Comparison of ENCODE assay signal across 1 cellular context in the genomic region with DNA sequence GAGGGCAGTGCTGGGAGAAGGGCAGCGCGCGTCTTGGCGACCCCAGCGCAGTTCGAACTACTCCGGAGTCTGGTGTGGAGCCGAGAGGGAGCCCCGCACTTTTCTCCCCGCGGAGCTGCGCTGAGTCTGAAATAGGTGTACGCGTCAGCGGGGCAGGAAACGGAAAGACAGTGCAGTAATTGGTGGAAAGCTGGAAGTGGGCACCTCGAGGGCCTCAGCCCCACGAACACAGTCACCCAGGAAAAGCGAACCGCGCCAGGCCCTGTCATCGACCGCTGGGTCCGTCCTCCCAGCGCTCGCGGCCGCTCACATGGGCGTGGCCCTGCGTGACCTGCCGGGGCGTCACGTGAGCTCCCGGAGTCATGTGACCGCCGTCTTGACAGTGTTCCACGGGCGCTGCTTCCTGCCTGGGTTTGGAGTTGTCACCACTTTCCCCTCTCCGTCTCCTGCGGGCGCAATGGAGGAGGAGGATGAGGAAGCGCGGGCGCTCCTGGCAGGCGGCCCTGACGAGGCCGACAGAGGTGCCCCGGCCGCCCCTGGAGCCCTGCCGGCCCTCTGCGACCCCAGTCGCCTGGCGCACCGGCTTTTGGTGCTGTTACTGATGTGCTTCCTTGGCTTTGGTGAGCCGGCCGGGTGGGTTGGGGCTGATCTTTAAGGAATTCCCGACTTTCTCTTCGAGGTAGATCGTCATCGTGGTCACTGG.
TF ChIP-seq lines count a peak whose summit lies in the region.

A gene with protein sequence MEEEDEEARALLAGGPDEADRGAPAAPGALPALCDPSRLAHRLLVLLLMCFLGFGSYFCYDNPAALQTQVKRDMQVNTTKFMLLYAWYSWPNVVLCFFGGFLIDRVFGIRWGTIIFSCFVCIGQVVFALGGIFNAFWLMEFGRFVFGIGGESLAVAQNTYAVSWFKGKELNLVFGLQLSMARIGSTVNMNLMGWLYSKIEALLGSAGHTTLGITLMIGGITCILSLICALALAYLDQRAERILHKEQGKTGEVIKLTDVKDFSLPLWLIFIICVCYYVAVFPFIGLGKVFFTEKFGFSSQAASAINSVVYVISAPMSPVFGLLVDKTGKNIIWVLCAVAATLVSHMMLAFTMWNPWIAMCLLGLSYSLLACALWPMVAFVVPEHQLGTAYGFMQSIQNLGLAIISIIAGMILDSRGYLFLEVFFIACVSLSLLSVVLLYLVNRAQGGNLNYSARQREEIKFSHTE (plus strand): TSS at position 359 of the 703 bp plus-strand sequence. CDS start 99 bp downstream, at position 458.

TF ChIP-seq in K562, 482 proteins besides CTCF, POLR2A, EP300 and RAD21 (continued from another document and continues in another):
- TF ChIP-seq ERF (CRISPR knock-in tag; IDR thresholded peaks at IDR 0.05) = no peak
- TF ChIP-seq, protein P1, sequence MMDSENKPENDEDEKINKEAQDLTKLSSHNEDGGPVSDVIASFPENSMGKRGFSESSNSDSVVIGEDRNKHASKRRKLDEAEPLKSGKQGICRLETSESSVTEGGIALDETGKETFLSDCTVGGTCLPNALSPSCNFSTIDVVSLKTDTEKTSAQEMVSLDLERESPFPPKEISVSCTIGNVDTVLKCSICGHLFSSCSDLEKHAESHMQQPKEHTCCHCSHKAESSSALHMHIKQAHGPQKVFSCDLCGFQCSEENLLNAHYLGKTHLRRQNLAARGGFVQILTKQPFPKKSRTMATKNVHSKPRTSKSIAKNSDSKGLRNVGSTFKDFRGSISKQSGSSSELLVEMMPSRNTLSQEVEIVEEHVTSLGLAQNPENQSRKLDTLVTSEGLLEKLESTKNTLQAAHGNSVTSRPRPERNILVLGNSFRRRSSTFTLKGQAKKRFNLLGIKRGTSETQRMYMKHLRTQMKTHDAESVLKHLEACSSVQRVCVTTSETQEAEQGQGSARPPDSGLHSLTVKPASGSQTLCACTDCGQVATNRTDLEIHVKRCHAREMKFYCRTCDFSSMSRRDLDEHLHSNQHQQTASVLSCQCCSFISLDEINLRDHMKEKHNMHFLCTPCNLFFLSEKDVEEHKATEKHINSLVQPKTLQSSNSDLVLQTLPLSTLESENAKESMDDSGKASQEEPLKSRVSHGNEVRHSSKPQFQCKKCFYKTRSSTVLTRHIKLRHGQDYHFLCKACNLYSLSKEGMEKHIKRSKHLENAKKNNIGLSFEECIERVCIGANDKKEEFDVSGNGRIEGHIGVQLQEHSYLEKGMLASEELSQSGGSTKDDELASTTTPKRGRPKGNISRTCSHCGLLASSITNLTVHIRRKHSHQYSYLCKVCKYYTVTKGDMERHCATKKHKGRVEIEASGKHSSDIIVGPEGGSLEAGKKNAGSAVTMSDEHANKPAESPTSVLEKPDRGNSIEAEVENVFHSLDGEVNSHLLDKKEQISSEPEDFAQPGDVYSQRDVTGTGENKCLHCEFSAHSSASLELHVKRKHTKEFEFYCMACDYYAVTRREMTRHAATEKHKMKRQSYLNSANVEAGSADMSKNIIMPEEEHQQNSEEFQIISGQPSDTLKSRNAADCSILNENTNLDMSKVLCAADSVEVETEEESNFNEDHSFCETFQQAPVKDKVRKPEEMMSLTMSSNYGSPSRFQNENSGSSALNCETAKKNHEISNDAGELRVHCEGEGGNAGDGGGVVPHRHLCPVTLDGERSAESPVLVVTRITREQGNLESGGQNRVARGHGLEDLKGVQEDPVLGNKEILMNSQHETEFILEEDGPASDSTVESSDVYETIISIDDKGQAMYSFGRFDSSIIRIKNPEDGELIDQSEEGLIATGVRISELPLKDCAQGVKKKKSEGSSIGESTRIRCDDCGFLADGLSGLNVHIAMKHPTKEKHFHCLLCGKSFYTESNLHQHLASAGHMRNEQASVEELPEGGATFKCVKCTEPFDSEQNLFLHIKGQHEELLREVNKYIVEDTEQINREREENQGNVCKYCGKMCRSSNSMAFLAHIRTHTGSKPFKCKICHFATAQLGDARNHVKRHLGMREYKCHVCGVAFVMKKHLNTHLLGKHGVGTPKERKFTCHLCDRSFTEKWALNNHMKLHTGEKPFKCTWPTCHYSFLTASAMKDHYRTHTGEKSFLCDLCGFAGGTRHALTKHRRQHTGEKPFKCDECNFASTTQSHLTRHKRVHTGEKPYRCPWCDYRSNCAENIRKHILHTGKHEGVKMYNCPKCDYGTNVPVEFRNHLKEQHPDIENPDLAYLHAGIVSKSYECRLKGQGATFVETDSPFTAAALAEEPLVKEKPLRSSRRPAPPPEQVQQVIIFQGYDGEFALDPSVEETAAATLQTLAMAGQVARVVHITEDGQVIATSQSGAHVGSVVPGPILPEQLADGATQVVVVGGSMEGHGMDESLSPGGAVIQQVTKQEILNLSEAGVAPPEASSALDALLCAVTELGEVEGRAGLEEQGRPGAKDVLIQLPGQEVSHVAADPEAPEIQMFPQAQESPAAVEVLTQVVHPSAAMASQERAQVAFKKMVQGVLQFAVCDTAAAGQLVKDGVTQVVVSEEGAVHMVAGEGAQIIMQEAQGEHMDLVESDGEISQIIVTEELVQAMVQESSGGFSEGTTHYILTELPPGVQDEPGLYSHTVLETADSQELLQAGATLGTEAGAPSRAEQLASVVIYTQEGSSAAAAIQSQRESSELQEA (IDR thresholded peaks at IDR 0.05; ENCODE audit: low read depth) = no peak
- no peak for TF ChIP-seq ZNF217 (CRISPR knock-in tag; IDR thresholded peaks at IDR 0.05)
- no peak for TF ChIP-seq ZNF165 (CRISPR knock-in tag; IDR thresholded peaks at IDR 0.05; ENCODE audit: borderline replicate concordance)
- no peak for TF ChIP-seq STAT5B (CRISPR knock-in tag; IDR thresholded peaks at IDR 0.05)
- no peak for TF ChIP-seq ZNF408 (CRISPR knock-in tag; IDR thresholded peaks at IDR 0.05; ENCODE audit: low read depth)
- TF ChIP-seq, protein P2, sequence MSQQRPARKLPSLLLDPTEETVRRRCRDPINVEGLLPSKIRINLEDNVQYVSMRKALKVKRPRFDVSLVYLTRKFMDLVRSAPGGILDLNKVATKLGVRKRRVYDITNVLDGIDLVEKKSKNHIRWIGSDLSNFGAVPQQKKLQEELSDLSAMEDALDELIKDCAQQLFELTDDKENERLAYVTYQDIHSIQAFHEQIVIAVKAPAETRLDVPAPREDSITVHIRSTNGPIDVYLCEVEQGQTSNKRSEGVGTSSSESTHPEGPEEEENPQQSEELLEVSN (IDR thresholded peaks at IDR 0.05; ENCODE audit: borderline replicate concordance in 1 of 2, extremely low read depth in 1 of 2, insufficient read depth in 1 of 2, insufficient read length in 1 of 2, low read depth in 1 of 2, low read length in 1 of 2, poor library complexity in 1 of 2, severe bottlenecking in 1 of 2) = peak; percentile 87 to 95
- TF ChIP-seq, protein P3, sequence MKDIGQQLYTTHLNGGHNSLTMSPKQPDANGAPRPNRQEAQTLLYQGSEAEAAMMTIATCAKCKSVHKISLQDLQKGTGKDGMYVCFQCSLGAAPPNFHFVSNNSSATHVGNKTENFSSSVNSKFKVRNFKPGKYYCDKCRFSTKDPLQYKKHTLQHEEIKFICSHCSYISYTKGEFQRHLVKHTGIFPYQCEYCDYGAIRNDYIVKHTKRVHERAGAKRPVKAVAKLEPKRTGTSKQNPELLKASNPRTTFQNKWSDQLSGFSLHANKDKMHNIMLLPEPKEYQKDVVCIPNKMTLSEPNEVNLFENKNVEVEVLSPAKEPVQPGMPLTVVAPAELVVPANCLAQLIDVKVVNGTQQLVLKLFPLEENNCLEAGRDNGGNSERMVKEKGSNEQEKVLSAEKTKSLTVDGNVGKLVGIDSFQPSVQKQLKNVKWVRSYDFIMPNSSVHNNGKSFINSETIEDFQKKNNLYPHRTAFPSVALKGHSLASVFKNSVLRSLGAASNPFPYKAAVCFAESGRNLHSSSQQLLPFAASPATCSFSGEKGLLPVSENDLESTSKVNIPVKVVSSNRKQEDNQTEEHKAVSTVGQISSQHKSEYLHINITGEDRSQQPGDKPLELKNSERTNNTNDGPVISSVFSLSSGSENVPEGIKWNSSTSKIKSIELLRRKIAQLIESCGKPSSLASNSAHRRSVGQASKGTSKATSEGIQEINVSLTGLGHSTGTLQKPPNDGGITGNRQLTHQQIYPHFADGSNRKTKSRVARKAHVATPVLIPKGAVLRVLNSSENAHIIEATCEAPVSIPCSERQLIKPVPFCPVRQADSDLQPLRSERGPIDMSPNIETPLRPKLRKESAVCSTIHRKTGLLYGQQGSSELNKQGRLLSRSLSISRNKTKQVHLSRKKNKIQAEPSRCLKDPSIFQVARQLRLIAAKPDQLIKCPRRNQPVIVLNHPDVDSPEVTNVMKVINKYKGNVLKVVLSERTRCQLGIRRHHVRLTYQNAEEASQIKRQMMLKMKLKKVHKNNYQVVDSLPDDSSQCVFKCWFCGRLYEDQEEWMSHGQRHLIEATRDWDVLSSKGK (CRISPR knock-in tag; IDR thresholded peaks at IDR 0.05) = no peak
- TF ChIP-seq COPS2 (conservative IDR thresholded peaks at IDR 0.05) = no peak
- no peak for TF ChIP-seq ZNF232 (CRISPR knock-in tag; IDR thresholded peaks at IDR 0.05)
- TF ChIP-seq BCL6 (CRISPR knock-in tag; IDR thresholded peaks at IDR 0.05) = no peak
- no peak for TF ChIP-seq PYGO2 (tag; IDR thresholded peaks at IDR 0.05)
- peak; percentile 97 for TF ChIP-seq CBFA2T2 (conservative IDR thresholded peaks at IDR 0.05)
- TF ChIP-seq KLF13 (tag; IDR thresholded peaks at IDR 0.05; ENCODE audit: borderline replicate concordance, low read depth) = peak; percentile 93; the same call in 1 of the 2 replicates
- TF ChIP-seq ZSCAN32 (CRISPR knock-in tag; IDR thresholded peaks at IDR 0.05) = no peak
- TF ChIP-seq, protein P4, sequence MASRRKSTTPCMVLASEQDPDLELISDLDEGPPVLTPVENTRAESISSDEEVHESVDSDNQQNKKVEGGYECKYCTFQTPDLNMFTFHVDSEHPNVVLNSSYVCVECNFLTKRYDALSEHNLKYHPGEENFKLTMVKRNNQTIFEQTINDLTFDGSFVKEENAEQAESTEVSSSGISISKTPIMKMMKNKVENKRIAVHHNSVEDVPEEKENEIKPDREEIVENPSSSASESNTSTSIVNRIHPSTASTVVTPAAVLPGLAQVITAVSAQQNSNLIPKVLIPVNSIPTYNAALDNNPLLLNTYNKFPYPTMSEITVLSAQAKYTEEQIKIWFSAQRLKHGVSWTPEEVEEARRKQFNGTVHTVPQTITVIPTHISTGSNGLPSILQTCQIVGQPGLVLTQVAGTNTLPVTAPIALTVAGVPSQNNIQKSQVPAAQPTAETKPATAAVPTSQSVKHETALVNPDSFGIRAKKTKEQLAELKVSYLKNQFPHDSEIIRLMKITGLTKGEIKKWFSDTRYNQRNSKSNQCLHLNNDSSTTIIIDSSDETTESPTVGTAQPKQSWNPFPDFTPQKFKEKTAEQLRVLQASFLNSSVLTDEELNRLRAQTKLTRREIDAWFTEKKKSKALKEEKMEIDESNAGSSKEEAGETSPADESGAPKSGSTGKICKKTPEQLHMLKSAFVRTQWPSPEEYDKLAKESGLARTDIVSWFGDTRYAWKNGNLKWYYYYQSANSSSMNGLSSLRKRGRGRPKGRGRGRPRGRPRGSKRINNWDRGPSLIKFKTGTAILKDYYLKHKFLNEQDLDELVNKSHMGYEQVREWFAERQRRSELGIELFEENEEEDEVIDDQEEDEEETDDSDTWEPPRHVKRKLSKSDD (conservative IDR thresholded peaks at IDR 0.05; ENCODE audit: low read length) = no peak
- TF ChIP-seq NFYB (IDR thresholded peaks at IDR 0.05; ENCODE audit: extremely low read depth, insufficient read length) = no peak
- TF ChIP-seq CCAR2 (IDR thresholded peaks at IDR 0.05; ENCODE audit: low read depth, low read length) = no peak
- no peak for TF ChIP-seq HIVEP1 (CRISPR knock-in tag; IDR thresholded peaks at IDR 0.05)
- no peak for TF ChIP-seq NELFE (IDR thresholded peaks at IDR 0.05; ENCODE audit: insufficient read depth, insufficient read length)
- TF ChIP-seq XRCC4 (IDR thresholded peaks at IDR 0.05; ENCODE audit: extremely low read depth, insufficient read depth, insufficient read length) = no peak
- TF ChIP-seq SP2 (IDR thresholded peaks at IDR 0.05; ENCODE audit: extremely low read depth, low read depth, low read length, poor library complexity, severe bottlenecking) = no peak
- no peak for TF ChIP-seq ZNF830 (CRISPR knock-in tag; IDR thresholded peaks at IDR 0.05)
- TF ChIP-seq RAD51 (IDR thresholded peaks at IDR 0.05; ENCODE audit: borderline replicate concordance, low read depth) = peak; percentile 99
- no peak for TF ChIP-seq YBX1 (IDR thresholded peaks at IDR 0.05)
- no peak for TF ChIP-seq GATAD2B (IDR thresholded peaks at IDR 0.05; ENCODE audit: borderline replicate concordance)
- no peak for TF ChIP-seq MAFK (IDR thresholded peaks at IDR 0.05; ENCODE audit: low read length)
- TF ChIP-seq HMGN3 (IDR thresholded peaks at IDR 0.05; ENCODE audit: borderline replicate concordance, extremely low read depth, insufficient read length, low read depth, low read length) = peak; percentile 80
- TF ChIP-seq ESRRB (CRISPR knock-in tag; IDR thresholded peaks at IDR 0.05; ENCODE audit: borderline replicate concordance) = no peak
- no peak for TF ChIP-seq PHF21A (IDR thresholded peaks at IDR 0.05; ENCODE audit: borderline replicate concordance, low read depth)
- TF ChIP-seq MBD2 (IDR thresholded peaks at IDR 0.05; ENCODE audit: borderline replicate concordance, low read depth) = 0 out of 2 replicates have a peak, but pooled peaks have one; percentile 46
- TF ChIP-seq WHSC1 (IDR thresholded peaks at IDR 0.05; ENCODE audit: low read length) = no peak
- TF ChIP-seq, protein P5, sequence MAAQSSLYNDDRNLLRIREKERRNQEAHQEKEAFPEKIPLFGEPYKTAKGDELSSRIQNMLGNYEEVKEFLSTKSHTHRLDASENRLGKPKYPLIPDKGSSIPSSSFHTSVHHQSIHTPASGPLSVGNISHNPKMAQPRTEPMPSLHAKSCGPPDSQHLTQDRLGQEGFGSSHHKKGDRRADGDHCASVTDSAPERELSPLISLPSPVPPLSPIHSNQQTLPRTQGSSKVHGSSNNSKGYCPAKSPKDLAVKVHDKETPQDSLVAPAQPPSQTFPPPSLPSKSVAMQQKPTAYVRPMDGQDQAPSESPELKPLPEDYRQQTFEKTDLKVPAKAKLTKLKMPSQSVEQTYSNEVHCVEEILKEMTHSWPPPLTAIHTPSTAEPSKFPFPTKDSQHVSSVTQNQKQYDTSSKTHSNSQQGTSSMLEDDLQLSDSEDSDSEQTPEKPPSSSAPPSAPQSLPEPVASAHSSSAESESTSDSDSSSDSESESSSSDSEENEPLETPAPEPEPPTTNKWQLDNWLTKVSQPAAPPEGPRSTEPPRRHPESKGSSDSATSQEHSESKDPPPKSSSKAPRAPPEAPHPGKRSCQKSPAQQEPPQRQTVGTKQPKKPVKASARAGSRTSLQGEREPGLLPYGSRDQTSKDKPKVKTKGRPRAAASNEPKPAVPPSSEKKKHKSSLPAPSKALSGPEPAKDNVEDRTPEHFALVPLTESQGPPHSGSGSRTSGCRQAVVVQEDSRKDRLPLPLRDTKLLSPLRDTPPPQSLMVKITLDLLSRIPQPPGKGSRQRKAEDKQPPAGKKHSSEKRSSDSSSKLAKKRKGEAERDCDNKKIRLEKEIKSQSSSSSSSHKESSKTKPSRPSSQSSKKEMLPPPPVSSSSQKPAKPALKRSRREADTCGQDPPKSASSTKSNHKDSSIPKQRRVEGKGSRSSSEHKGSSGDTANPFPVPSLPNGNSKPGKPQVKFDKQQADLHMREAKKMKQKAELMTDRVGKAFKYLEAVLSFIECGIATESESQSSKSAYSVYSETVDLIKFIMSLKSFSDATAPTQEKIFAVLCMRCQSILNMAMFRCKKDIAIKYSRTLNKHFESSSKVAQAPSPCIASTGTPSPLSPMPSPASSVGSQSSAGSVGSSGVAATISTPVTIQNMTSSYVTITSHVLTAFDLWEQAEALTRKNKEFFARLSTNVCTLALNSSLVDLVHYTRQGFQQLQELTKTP (IDR thresholded peaks at IDR 0.05; ENCODE audit: low read depth in 1 of 2, partially characterized antibody in 2 of 2) = no peak
- peak; percentile 76 for TF ChIP-seq CREM (IDR thresholded peaks at IDR 0.05; ENCODE audit: low read depth)
